1 cellular context compared by ENCODE assay signal in the genomic region with DNA sequence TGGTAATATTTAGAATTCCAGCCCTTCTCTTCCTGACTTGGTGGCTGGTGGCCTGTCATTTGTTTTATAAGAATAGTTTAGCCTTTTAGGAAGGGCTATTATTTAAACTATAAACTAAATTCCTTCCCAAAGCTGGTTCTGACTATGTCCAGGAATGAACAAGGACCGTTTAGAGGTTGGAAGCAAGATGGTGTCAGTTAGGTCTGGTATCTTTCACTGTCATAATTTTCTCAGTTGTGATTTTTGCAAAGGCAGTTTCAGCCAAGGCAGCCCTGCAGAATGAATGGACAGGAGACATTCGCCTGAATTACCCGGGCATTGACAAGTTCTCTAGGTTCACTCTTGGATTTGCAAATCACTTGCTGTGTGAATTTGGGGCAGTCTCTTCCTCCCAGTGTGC.
TF ChIP-seq lines count a peak whose summit lies in the region.

No MANE protein-coding gene starts in this region.

TF ChIP-seq in K562, 482 proteins besides CTCF, POLR2A, EP300 and RAD21 (continued from another document):
- TF ChIP-seq ZKSCAN8 (CRISPR knock-in tag; IDR thresholded peaks at IDR 0.05): no peak
- no peak for TF ChIP-seq CBX5 (IDR thresholded peaks at IDR 0.05; ENCODE audit: borderline replicate concordance, low read depth)
- no peak for TF ChIP-seq NFXL1 (CRISPR knock-in tag; IDR thresholded peaks at IDR 0.05)
- no peak for TF ChIP-seq CBFB (CRISPR knock-in tag; IDR thresholded peaks at IDR 0.05)
- no peak for TF ChIP-seq SAP30 (IDR thresholded peaks at IDR 0.05; ENCODE audit: borderline replicate concordance, insufficient read depth, low read depth, low read length, poor library complexity, severe bottlenecking)
- TF ChIP-seq ATF1 (CRISPR knock-in tag; IDR thresholded peaks at IDR 0.05): no peak
- TF ChIP-seq ATF1 (tag; IDR thresholded peaks at IDR 0.05): no peak
TF ChIP-seq in K562: peak in this region for 0.
